ENCODE assay signal across 21 cellular contexts in the genomic region with DNA sequence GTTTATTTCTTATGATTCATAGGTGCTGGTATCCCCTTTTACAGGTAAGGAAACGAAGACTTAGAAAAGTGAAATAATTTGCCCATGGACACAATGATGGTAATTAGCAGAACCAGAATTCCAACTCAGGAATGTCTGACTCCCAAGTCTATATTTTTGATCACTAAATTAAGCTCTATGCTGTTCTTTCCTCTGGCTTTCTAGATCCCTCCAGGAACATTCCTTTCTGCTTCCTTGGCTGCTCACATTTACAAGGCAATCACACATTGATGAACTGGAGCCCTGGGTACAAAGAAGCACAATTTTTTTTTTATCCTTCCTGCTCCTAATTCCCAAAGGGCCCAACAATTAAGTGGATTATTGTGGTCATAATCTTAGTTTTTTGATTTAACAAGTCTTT. TPM values are rescaled to one million over a fixed set of nuclear protein-coding genes. Genes with fewer than 3 reads are reported as not detected.
DNase-seq lines count a peak whose midpoint lies in the region; ATAC-seq and TF ChIP-seq lines count a peak whose summit lies in the region.
"Had no signal": no experiment of that assay in that cellular context is flagged by ENCODE, and none has a peak within 500 bp of the region (broad histone marks: within the 10 kb centered on the region; RNA-seq: fewer than 3 reads in every experiment).

No MANE protein-coding gene starts in this region.

- peaks cover 10% of the 10 kb centered on the region; the same call in 2 of the 3 replicates for H3K36me3 Mint-ChIP-seq in GM23338 (ENCODE audit: low read depth)
- no peaks in the 10 kb centered on the region for H3K36me3 Mint-ChIP-seq in activated naive CD8-positive, alpha-beta T cell treated with anti-CD3 and anti-CD28 coated beads, Interleukin-2, amount 50 U/mL, for 24 hours (ENCODE audit: low read depth)
- H3K36me3 Mint-ChIP-seq: IgD-negative memory B cell had no signal

- TF ChIP-seq CTCF in GM23338 (conservative IDR thresholded peaks at IDR 0.05; ENCODE audit: low read depth in 2 of 2) = no peak
- no peak for TF ChIP-seq CTCF in transverse colon (IDR thresholded peaks at IDR 0.05)

- no peak overlapping the region for H3K4me3 ChIP-seq in GM23338
- no peak overlapping the region for H3K4me3 ChIP-seq in transverse colon
- H3K4me3 ChIP-seq: SK-N-MC had no signal

- no peaks in the 10 kb centered on the region for H3K9me3 ChIP-seq in transverse colon

- intact Hi-C loops in transverse colon (cut with DNase I; ENCODE audit: low total_unique reads) = no loop called here

- ATAC-seq in GM23338 = no peak
- no peak for ATAC-seq in activated naive CD8-positive, alpha-beta T cell treated with anti-CD3 and anti-CD28 coated beads, Interleukin-2, amount 50 U/mL, for 24 hours
- ATAC-seq in GM19324 (IDR thresholded peaks at IDR 0.05; ENCODE audit: low FRiP score, unreplicated experiment) = no peak
- ATAC-seq in HG02885 (IDR thresholded peaks at IDR 0.05; ENCODE audit: poor library complexity, unreplicated experiment) = no peak
- ATAC-seq: Right ventricle myocardium inferior had no signal

- DNase-seq in GM23338 (ENCODE audit: low spot score) = no peak
- DNase-seq in astrocyte of the hippocampus (ENCODE audit: low read depth, low spot score) = peak; percentile 62
- DNase-seq in kidney tubule cell (ENCODE audit: low spot score) = peak; percentile 60
- DNase-seq in transverse colon = no peak
- no peak for DNase-seq in activated naive CD8-positive, alpha-beta T cell treated with anti-CD3 and anti-CD28 coated beads, Interleukin-2, amount 50 U/mL, for 24 hours
- DNase-seq: CD4-positive, alpha-beta T cell; DMS79 treated with DMSO at 0.1 percent for 48 hours; GF-D8; H9; NCI-H1436 treated with DMSO at 0.1 percent for 48 hours; NCI-H2081 treated with DMSO at 0.1 percent for 48 hours; NCI-H226; NCI-H526 treated with DMSO at 0.1 percent for 48 hours; NK-92 treated with Interleukin-12 subunit alpha and Interleukin-12 subunit beta, amount 100 ng/mL, for 24 hours; OCI-M1 had no signal

- peaks cover 14% of the 10 kb centered on the region for H3K27me3 Mint-ChIP-seq in GM23338 (ENCODE audit: insufficient read depth, low read depth, poor library complexity)
- no peaks in the 10 kb centered on the region for H3K27me3 Mint-ChIP-seq in activated naive CD8-positive, alpha-beta T cell treated with anti-CD3 and anti-CD28 coated beads, Interleukin-2, amount 50 U/mL, for 24 hours
- H3K27me3 Mint-ChIP-seq: CD4-positive, alpha-beta T cell had no signal

- H2AFZ ChIP-seq in GM23338 = peak overlapping the region; percentile 28; the same call in 1 of the 2 replicates

- H3K9me3 Mint-ChIP-seq in GM23338 = peaks cover 18% of the 10 kb centered on the region
- no peaks in the 10 kb centered on the region for H3K9me3 Mint-ChIP-seq in activated naive CD8-positive, alpha-beta T cell treated with anti-CD3 and anti-CD28 coated beads, Interleukin-2, amount 50 U/mL, for 24 hours
- H3K9me3 Mint-ChIP-seq: CD4-positive, alpha-beta T cell; IgD-negative memory B cell had no signal

- no peak for TF ChIP-seq EP300 in transverse colon (IDR thresholded peaks at IDR 0.05; ENCODE audit: low read depth)

- no peaks in the 10 kb centered on the region for H4K20me1 ChIP-seq in GM23338 (replicated peaks; ENCODE audit: insufficient read depth)

- peaks cover 5% of the 10 kb centered on the region; the same call in 1 of the 2 replicates for H3K27me3 ChIP-seq in GM23338 (ENCODE audit: insufficient read depth)
- H3K27me3 ChIP-seq in transverse colon = no peaks in the 10 kb centered on the region

- 44 to 73% methylated on average over 1 of the region's 1 CpG for WGBS in transverse colon (ENCODE audit: low coverage in 1 of 2), 2 donors

- no peaks in the 10 kb centered on the region for H3F3A ChIP-seq in GM23338 (replicated peaks; ENCODE audit: low read depth)

- no peak overlapping the region for H3K27ac Mint-ChIP-seq in GM23338
- no peak overlapping the region for H3K27ac Mint-ChIP-seq in activated naive CD8-positive, alpha-beta T cell treated with anti-CD3 and anti-CD28 coated beads, Interleukin-2, amount 50 U/mL, for 24 hours
- H3K27ac Mint-ChIP-seq: B cell; CD4-positive, alpha-beta T cell; H9; IgD-negative memory B cell had no signal

- in situ Hi-C loops in transverse colon (cut with MboI; ENCODE audit: low pct_ligation_motif_present in 1 of 4, low pct_unique_long_range_greater_than_20kb in 1 of 4, low sequenced_read_pairs in 3 of 4) = no loop called here

- H3K27ac ChIP-seq in GM23338 (ENCODE audit: low read depth) (no peak overlapping the region), transverse colon (peak overlapping the region; percentile 73 to 90 (median 82))
- H3K27ac ChIP-seq: SK-N-MC had no signal

- H3K4me2 ChIP-seq in GM23338 = no peak overlapping the region

- H3K4me1 ChIP-seq in GM23338 (ENCODE audit: insufficient read depth) = peaks cover 7% of the 10 kb centered on the region; the same call in 1 of the 2 replicates
- peaks cover 0 to 26% (median 7%) of the 10 kb centered on the region in 4 donors for H3K4me1 ChIP-seq in transverse colon

- no peaks in the 10 kb centered on the region for H3K9me2 ChIP-seq in GM23338 (ENCODE audit: insufficient read depth)

- no peak for TF ChIP-seq POLR2A in transverse colon (IDR thresholded peaks at IDR 0.05)

- H3K36me3 ChIP-seq in GM23338 (ENCODE audit: insufficient read depth) = no peaks in the 10 kb centered on the region
- H3K36me3 ChIP-seq in transverse colon = no peaks in the 10 kb centered on the region

- H3K4me1 Mint-ChIP-seq in GM23338 = peaks cover 25% of the 10 kb centered on the region
- peaks cover 15% of the 10 kb centered on the region for H3K4me1 Mint-ChIP-seq in activated naive CD8-positive, alpha-beta T cell treated with anti-CD3 and anti-CD28 coated beads, Interleukin-2, amount 50 U/mL, for 24 hours
- H3K4me1 Mint-ChIP-seq: B cell had no signal

- H3K79me2 ChIP-seq in GM23338 (replicated peaks; ENCODE audit: insufficient read depth) = no peaks in the 10 kb centered on the region

- H3K4me3 Mint-ChIP-seq in GM23338 = no peak overlapping the region
- no peak overlapping the region for H3K4me3 Mint-ChIP-seq in activated naive CD8-positive, alpha-beta T cell treated with anti-CD3 and anti-CD28 coated beads, Interleukin-2, amount 50 U/mL, for 24 hours
- H3K4me3 Mint-ChIP-seq: B cell; CD4-positive, alpha-beta T cell; H9; IgD-negative memory B cell had no signal

TF ChIP-seq in GM23338, 12 proteins besides CTCF, POLR2A, EP300 and RAD21:
- no peak for TF ChIP-seq CREB1 (CRISPR knock-in tag; IDR thresholded peaks at IDR 0.05; ENCODE audit: low read depth)
- TF ChIP-seq STAT1 (IDR thresholded peaks at IDR 0.05; ENCODE audit: unreplicated experiment) = no peak
- TF ChIP-seq EZH2 (IDR thresholded peaks at IDR 0.05; ENCODE audit: low read depth, unreplicated experiment) = no peak

RNA-seq across cellular contexts. Expression of a gene that starts 7.0 kb away (rescaled TPM):
- 22.4 and 27.2 TPM in 2 replicates for total RNA-seq in GM23338 (2014; rRNA removed; shearing (Covaris generic))
- polyA plus RNA-seq in GM23338 (2016; fragmentation: Nextera tagmentation; extraction: Ambion mirVana) = 12.9 and 15.2 TPM in 2 replicates
- total RNA-seq in transverse colon = 10 to 100 TPM; 13.9 to 26.2 (median 24.7) TPM

Comparison
In these comparisons a context has a peak if more than half of its experiments do, and no peak if none do; other contexts are left out.
1. DNase-seq: peak in astrocyte of the hippocampus (single experiment) and kidney tubule cell (single experiment); none in GM23338 (single experiment), transverse colon (single experiment) and activated naive CD8-positive, alpha-beta T cell treated with anti-CD3 and anti-CD28 coated beads, Interleukin-2, amount 50 U/mL, for 24 hours (single experiment).